ENCODE assay signal across 8 cellular contexts in the genomic region with DNA sequence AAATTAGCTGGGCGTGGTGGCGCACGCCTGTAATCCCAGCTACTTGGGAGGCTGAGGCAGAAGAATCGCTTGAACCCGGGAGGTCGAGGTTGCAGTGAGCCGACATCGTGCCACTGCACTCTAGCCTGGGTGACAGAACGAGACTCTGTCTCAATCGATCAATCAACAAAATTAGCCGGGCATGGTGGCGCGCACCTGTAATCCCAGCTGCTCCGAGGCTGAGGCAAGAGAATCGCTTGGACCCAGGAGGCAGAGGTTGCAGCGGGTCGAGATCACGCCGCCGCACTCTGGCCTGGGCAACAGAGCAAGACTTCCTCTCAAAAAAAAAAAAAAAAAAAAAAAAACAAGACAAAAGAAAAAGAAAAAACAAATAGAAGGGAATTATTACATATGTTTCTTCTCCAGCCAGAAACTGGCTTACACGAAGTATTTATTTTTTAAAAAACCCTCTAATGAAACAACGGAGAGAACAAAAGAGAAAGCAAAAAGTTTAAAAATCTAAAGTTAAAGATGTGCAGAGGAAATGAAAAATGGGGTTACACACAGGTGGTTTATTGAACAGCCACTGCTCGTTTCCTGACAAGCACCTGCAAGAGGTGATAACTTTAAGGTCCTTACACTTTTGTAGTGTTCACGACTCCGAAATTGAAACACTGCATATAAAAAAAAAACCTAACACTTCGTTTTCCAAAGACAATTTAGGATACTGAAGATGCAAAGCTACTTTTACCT.
DNase-seq lines count a peak whose midpoint lies in the region; ATAC-seq and TF ChIP-seq lines count a peak whose summit lies in the region.

No MANE protein-coding gene starts in this region.

- H3K9me3 Mint-ChIP-seq in activated naive CD4-positive, alpha-beta T cell treated with anti-CD3 and anti-CD28 coated beads, Interleukin-2, amount 50 U/mL, for 24 hours, result no peaks in the 10 kb centered on the region

- no peaks in the 10 kb centered on the region for H3K9me3 ChIP-seq in tibial artery

- H3K4me1 Mint-ChIP-seq in activated naive CD4-positive, alpha-beta T cell treated with anti-CD3 and anti-CD28 coated beads, Interleukin-2, amount 50 U/mL, for 24 hours, result peaks cover 49% of the 10 kb centered on the region

- peak overlapping the region; percentile 85 for H3K4me3 Mint-ChIP-seq in activated naive CD4-positive, alpha-beta T cell treated with anti-CD3 and anti-CD28 coated beads, Interleukin-2, amount 50 U/mL, for 24 hours

- intact Hi-C loops in tibial artery (cut with DNase I; ENCODE audit: low total_unique reads), result no loop called here

- H3K36me3 ChIP-seq in tibial artery, result peaks cover 0 to 12% (median under 1%) of the 10 kb centered on the region in 3 donors

- peaks cover 2% of the 10 kb centered on the region for H3K36me3 Mint-ChIP-seq in activated naive CD4-positive, alpha-beta T cell treated with anti-CD3 and anti-CD28 coated beads, Interleukin-2, amount 50 U/mL, for 24 hours

- no peaks in the 10 kb centered on the region for H3K27me3 Mint-ChIP-seq in activated naive CD4-positive, alpha-beta T cell treated with anti-CD3 and anti-CD28 coated beads, Interleukin-2, amount 50 U/mL, for 24 hours

- H3K4me1 ChIP-seq in tibial artery, result peaks cover 0 to 39% (median 8%) of the 10 kb centered on the region in 4 donors

- ATAC-seq in HG03175 (IDR thresholded peaks at IDR 0.05; ENCODE audit: unreplicated experiment) (no peak), GM19328 (IDR thresholded peaks at IDR 0.05; ENCODE audit: unreplicated experiment) (no peak)

- peak overlapping the region; percentile 84 to 98 for H3K4me3 ChIP-seq in tibial artery

- no peak for TF ChIP-seq CTCF in tibial artery (IDR thresholded peaks at IDR 0.05)

- peak overlapping the region; percentile 87 for H3K27ac Mint-ChIP-seq in activated naive CD4-positive, alpha-beta T cell treated with anti-CD3 and anti-CD28 coated beads, Interleukin-2, amount 50 U/mL, for 24 hours

- no peaks in the 10 kb centered on the region for H3K27me3 ChIP-seq in tibial artery

- peak; percentile 11 for DNase-seq in stimulated activated CD4-positive, alpha-beta T cell treated with anti-CD3 and anti-CD28 coated beads, Interleukin-4, amount 100 ng/mL, for 1 hour
- DNase-seq in stimulated activated CD4-positive, alpha-beta T cell treated with anti-CD3 and anti-CD28 coated beads, Interleukin-12 subunit alpha, Interleukin-12 subunit beta, amount 100 ng/mL, for 4 hours, result no peak
- DNase-seq in left kidney (ENCODE audit: low read depth, low spot score) (peak; percentile 29), tibial artery (no peak), HK-2 (ENCODE audit: unreplicated experiment) (no peak)

- H3K27ac ChIP-seq in tibial artery, result peak overlapping the region; percentile 92 to 94

Comparison
In these comparisons a context has a peak if more than half of its experiments do, and no peak if none do; other contexts are left out.
1. DNase-seq: peak in stimulated activated CD4-positive, alpha-beta T cell treated with anti-CD3 and anti-CD28 coated beads, Interleukin-4, amount 100 ng/mL, for 1 hour (single experiment) and left kidney (single experiment); none in stimulated activated CD4-positive, alpha-beta T cell treated with anti-CD3 and anti-CD28 coated beads, Interleukin-12 subunit alpha, Interleukin-12 subunit beta, amount 100 ng/mL, for 4 hours (single experiment), tibial artery (0 of 2) and HK-2 (single experiment).